ENCODE assay signal across 8 cellular contexts in the genomic region with DNA sequence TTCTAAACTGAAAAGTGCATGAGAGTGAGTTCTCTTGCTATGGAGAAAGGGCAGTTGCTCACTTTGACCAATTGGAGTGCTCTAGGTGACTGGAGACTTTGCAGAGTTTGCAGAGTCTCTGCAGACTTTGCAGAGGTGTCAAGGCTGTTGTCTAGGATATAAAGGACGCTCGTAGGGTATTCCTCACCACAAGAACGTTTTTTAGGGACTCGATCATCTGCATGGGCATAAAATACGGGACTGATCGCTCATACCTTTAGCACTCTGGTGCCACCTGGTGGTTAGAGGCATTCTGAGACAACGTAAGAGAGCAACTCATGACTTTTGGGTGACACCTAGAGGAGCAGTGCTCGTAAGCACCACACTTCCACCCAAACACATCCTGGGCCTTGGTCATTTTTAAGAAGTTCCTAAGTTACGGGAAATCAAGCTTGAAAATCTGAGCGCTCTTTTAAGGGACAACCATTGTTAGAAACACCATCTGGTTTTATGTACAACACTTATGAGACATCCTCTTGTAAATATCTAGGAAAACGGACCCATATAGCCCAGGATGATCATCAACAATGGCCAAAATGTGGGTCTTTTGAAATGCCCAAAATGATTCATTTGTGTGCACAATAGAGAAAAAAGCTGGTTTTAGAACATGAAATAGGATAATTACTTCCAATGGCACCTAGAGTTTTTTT. TPM values are rescaled to one million over a fixed set of nuclear protein-coding genes. Genes with fewer than 3 reads are reported as not detected.
A peak's percentile ranks its signal among the peaks of the same experiment; 100 is the strongest.
DNase-seq lines count a peak whose midpoint lies in the region; ATAC-seq, FAIRE-seq and TF ChIP-seq lines count a peak whose summit lies in the region.

No MANE protein-coding gene starts in this region.

- H2AFZ ChIP-seq in ACC112 (ENCODE audit: low read length, unreplicated experiment), result peak overlapping the region; percentile 72
- H2AFZ ChIP-seq in mesenchymal stem cell (ENCODE audit: low read depth, low read length), result no peak overlapping the region

- no peaks in the 10 kb centered on the region for H3K36me3 ChIP-seq in ACC112 (ENCODE audit: insufficient read depth, low read length)
- no peaks in the 10 kb centered on the region for H3K36me3 ChIP-seq in mesenchymal stem cell (ENCODE audit: control insufficient read depth in 1 of 2, insufficient read depth in 2 of 2, low read depth in 1 of 2, low read length in 2 of 2)

- no peak overlapping the region for H3K14ac ChIP-seq in mesenchymal stem cell (ENCODE audit: low read length in 2 of 2)

- H3K27me3 Mint-ChIP-seq in activated CD8-positive, alpha-beta T cell treated with anti-CD3 and anti-CD28 coated beads for 36 hours, result peaks cover 8% of the 10 kb centered on the region
- H3K27me3 Mint-ChIP-seq in effector memory CD8-positive, alpha-beta T cell, result no peaks in the 10 kb centered on the region

- peak overlapping the region; percentile 61 for H3K4me3 ChIP-seq in ACC112 (ENCODE audit: low read depth, low read length)
- peak overlapping the region in 1 of 2 experiments; percentile 63 for H3K4me3 ChIP-seq in mesenchymal stem cell (ENCODE audit: insufficient read depth in 1 of 2, low read depth in 1 of 2, low read length in 2 of 2)

- no peaks in the 10 kb centered on the region for H3K9me3 ChIP-seq in mesenchymal stem cell (ENCODE audit: control insufficient read depth, low read length)

- H3K4me1 ChIP-seq in ACC112 (ENCODE audit: control insufficient read depth, insufficient read depth, low read length, unreplicated experiment), result no peaks in the 10 kb centered on the region
- no peaks in the 10 kb centered on the region for H3K4me1 ChIP-seq in mesenchymal stem cell (ENCODE audit: control insufficient read depth, insufficient read depth, low read depth, low read length)

- no peak overlapping the region for H3K4me3 Mint-ChIP-seq in activated CD8-positive, alpha-beta T cell treated with anti-CD3 and anti-CD28 coated beads for 36 hours
- peak overlapping the region; percentile 41 to 44 for H3K4me3 Mint-ChIP-seq in effector memory CD8-positive, alpha-beta T cell

- H2AK5ac ChIP-seq in mesenchymal stem cell (ENCODE audit: low read length, severe bottlenecking), result no peak overlapping the region

- no peak overlapping the region for H3K27ac ChIP-seq in ACC112 (ENCODE audit: low read depth, low read length)
- H3K27ac ChIP-seq in mesenchymal stem cell (ENCODE audit: low read length, poor library complexity, severe bottlenecking), result no peak overlapping the region

- peak; percentile 88 for ATAC-seq in GM18861 (IDR thresholded peaks at IDR 0.05; ENCODE audit: unreplicated experiment)
- peak; percentile 99 for ATAC-seq in activated CD8-positive, alpha-beta T cell treated with anti-CD3 and anti-CD28 coated beads for 36 hours
- peak; percentile 100 for ATAC-seq in effector memory CD8-positive, alpha-beta T cell (replicated peaks)

- H3K27me3 ChIP-seq in ACC112 (ENCODE audit: insufficient read depth, low read length) (no peaks in the 10 kb centered on the region), mesenchymal stem cell (ENCODE audit: control insufficient read depth in 1 of 2, insufficient read depth in 1 of 2, low read length in 2 of 2) (peaks cover 0 to 8% of the 10 kb centered on the region in 2 experiments)

- H2BK12ac ChIP-seq in mesenchymal stem cell (ENCODE audit: low read length in 2 of 2), result no peak overlapping the region

- POLR2A ChIA-PET in activated CD8-positive, alpha-beta T cell treated with anti-CD3 and anti-CD28 coated beads for 36 hours (lab: Charles Lee), result interaction anchor here (0.8 to 3.6 kb wide), 3 partner anchors 17 to 140 kb away, joined by 3 to 22 read pairs (median 5); partner anchors contain the start of gene CXCR6

- no peaks in the 10 kb centered on the region for H3K36me3 Mint-ChIP-seq in activated CD8-positive, alpha-beta T cell treated with anti-CD3 and anti-CD28 coated beads for 36 hours (ENCODE audit: low read depth)
- no peaks in the 10 kb centered on the region for H3K36me3 Mint-ChIP-seq in effector memory CD8-positive, alpha-beta T cell (ENCODE audit: insufficient read depth)

- H3K4ac ChIP-seq in mesenchymal stem cell (ENCODE audit: low read depth in 1 of 2, low read length in 2 of 2), result no peak overlapping the region

- no peak overlapping the region for H2BK120ac ChIP-seq in mesenchymal stem cell (ENCODE audit: low read depth, low read length)

- no peaks in the 10 kb centered on the region for H3K79me2 ChIP-seq in ACC112 (ENCODE audit: control insufficient read depth, insufficient read depth, low read length, unreplicated experiment)

- H3K4me2 ChIP-seq in mesenchymal stem cell (ENCODE audit: low read length, poor library complexity, severe bottlenecking), result peak overlapping the region; percentile 62

- H2BK5ac ChIP-seq in mesenchymal stem cell (ENCODE audit: low read depth, low read length, poor library complexity, severe bottlenecking), result no peak overlapping the region

- no peak overlapping the region for H4K8ac ChIP-seq in mesenchymal stem cell (ENCODE audit: low read length)

- H2BK15ac ChIP-seq in mesenchymal stem cell (ENCODE audit: low read depth, poor library complexity, severe bottlenecking), result no peak overlapping the region

- H4K91ac ChIP-seq in mesenchymal stem cell (ENCODE audit: low read length), result no peak overlapping the region

- CTCF ChIA-PET in activated CD8-positive, alpha-beta T cell treated with anti-CD3 and anti-CD28 coated beads for 36 hours (lab: Charles Lee), result interaction anchor here (0.6 to 17.5 kb wide), 93 partner anchors 10 to 485 kb away, joined by 3 to 656 read pairs (median 4); partner anchors contain the start of genes CCR1, CCR5, CCR5AS and CCRL2

- DNase-seq in HTR-8/SVneo (ENCODE audit: insufficient read length, low spot score) (peak; percentile 69), mesenchymal stem cell (peak; percentile 88)
- peak; percentile 73 for DNase-seq in NK-92 treated with Interleukin-12 subunit alpha and Interleukin-12 subunit beta, amount 100 ng/mL, for 24 hours (lab: John Stamatoyannopoulos, UW)
- DNase-seq in activated CD8-positive, alpha-beta T cell treated with anti-CD3 and anti-CD28 coated beads for 36 hours, result peak; percentile 97
- DNase-seq in effector memory CD8-positive, alpha-beta T cell, result peak; percentile 87 to 92 (median 90)
- peak; percentile 58 to 78 for DNase-seq in stimulated activated CD8-positive, alpha-beta memory T cell treated with anti-CD3 and anti-CD28 coated beads, Interleukin-15, amount 100 ng/mL, for 4 hours (ENCODE audit: low read depth in 2 of 2)

- TF ChIP-seq CTCF in activated CD8-positive, alpha-beta T cell treated with anti-CD3 and anti-CD28 coated beads for 36 hours (IDR thresholded peaks at IDR 0.05), result peak; percentile 99

- peaks cover 10% of the 10 kb centered on the region for H3K4me1 Mint-ChIP-seq in activated CD8-positive, alpha-beta T cell treated with anti-CD3 and anti-CD28 coated beads for 36 hours (ENCODE audit: low read depth)
- H3K4me1 Mint-ChIP-seq in effector memory CD8-positive, alpha-beta T cell (ENCODE audit: low read depth in 2 of 2), result peaks cover 16% of the 10 kb centered on the region in 2 donors

- no peak overlapping the region for H3K18ac ChIP-seq in mesenchymal stem cell (ENCODE audit: low read depth in 1 of 2, low read length in 2 of 2)

- H3K27ac Mint-ChIP-seq in activated CD8-positive, alpha-beta T cell treated with anti-CD3 and anti-CD28 coated beads for 36 hours, result no peak overlapping the region
- no peak overlapping the region for H3K27ac Mint-ChIP-seq in effector memory CD8-positive, alpha-beta T cell

- peak overlapping the region; percentile 39 for H3K9ac ChIP-seq in mesenchymal stem cell (ENCODE audit: low read length)

- FAIRE-seq in HTR-8/SVneo (lab: Jason Lieb, UNC), result peak; percentile 72

- H3K79me1 ChIP-seq in mesenchymal stem cell (replicated peaks; ENCODE audit: low read length, poor library complexity, severe bottlenecking), result no peaks in the 10 kb centered on the region

- H3K23ac ChIP-seq in mesenchymal stem cell (ENCODE audit: low read length in 2 of 2), result no peak overlapping the region

- 14% methylated on average over 11 of the region's 11 CpGs for WGBS in mesenchymal stem cell

- intact Hi-C loops in activated CD8-positive, alpha-beta T cell treated with anti-CD3 and anti-CD28 coated beads for 36 hours (cut with micrococcal nuclease), result loop anchor here (1.0 to 10.0 kb wide), 3 partner anchors 141 to 318 kb away; no protein-coding TSS in a partner anchor

- H3K9me3 Mint-ChIP-seq in activated CD8-positive, alpha-beta T cell treated with anti-CD3 and anti-CD28 coated beads for 36 hours, result no peaks in the 10 kb centered on the region
- H3K9me3 Mint-ChIP-seq in effector memory CD8-positive, alpha-beta T cell, result no peaks in the 10 kb centered on the region

RNA-seq across cellular contexts. Expression of gene XCR1, which starts 51.6 kb away (rescaled TPM):
- not detected for total RNA-seq in activated CD8-positive, alpha-beta T cell treated with anti-CD3 and anti-CD28 coated beads for 36 hours
- polyA plus RNA-seq in mesenchymal stem cell (2013, experiment 1 of 2), result 0.01 TPM
- under 0.01 TPM for polyA plus RNA-seq in mesenchymal stem cell (2013, experiment 2 of 2)
